Comparison of ENCODE assay signal across 31 cellular contexts in genomic region chr1:42757892-42758275, GRCh38. TPM values are rescaled to one million over a fixed set of nuclear protein-coding genes. Genes with fewer than 3 reads are reported as not detected.
"Had no signal": no experiment of that assay in that cellular context is flagged by ENCODE, and none has a peak within 500 bp of the region (broad histone marks: within the 10 kb centered on the region; RNA-seq: fewer than 3 reads in every experiment).

No MANE protein-coding gene starts in this region.

- H3K27me3 ChIP-seq: hepatocyte, right atrium auricular region, right lobe of liver, tibial nerve, vagina had no signal

- H3K9me3 Mint-ChIP-seq: naive thymus-derived CD4-positive, alpha-beta T cell; natural killer cell treated with Interleukin-12 subunit alpha and Interleukin-12 subunit beta and Interleukin-15 and Interleukin-18, amount 100 ng/mL, for 72 hours; neural crest cell; stimulated activated memory B cell treated with anti-CD40 and anti-IgM and Interleukin-4, amounts not matched to agents 10 μg/mL and 1 μg/mL and 100 μg/mL, for 72 hours; stimulated activated naive CD8-positive, alpha-beta T cell treated with anti-CD3 and anti-CD28 coated beads, Interleukin-15, amount 100 ng/mL, for 72 hours had no signal

- H3K4me3 Mint-ChIP-seq: naive thymus-derived CD4-positive, alpha-beta T cell; natural killer cell treated with Interleukin-12 subunit alpha and Interleukin-12 subunit beta and Interleukin-15 and Interleukin-18, amount 100 ng/mL, for 72 hours; neural crest cell; stimulated activated memory B cell treated with anti-CD40 and anti-IgM and Interleukin-4, amounts not matched to agents 10 μg/mL and 1 μg/mL and 100 μg/mL, for 72 hours; stimulated activated naive CD8-positive, alpha-beta T cell treated with anti-CD3 and anti-CD28 coated beads, Interleukin-15, amount 100 ng/mL, for 72 hours; type B pancreatic cell had no signal

- ATAC-seq: naive thymus-derived CD4-positive, alpha-beta T cell; natural killer cell treated with Interleukin-12 subunit alpha and Interleukin-12 subunit beta and Interleukin-15 and Interleukin-18, amount 100 ng/mL, for 72 hours; psoas muscle; right lobe of liver; stimulated activated memory B cell treated with anti-CD40 and anti-IgM and Interleukin-4, amounts not matched to agents 10 μg/mL and 1 μg/mL and 100 μg/mL, for 72 hours; stimulated activated naive CD8-positive, alpha-beta T cell treated with anti-CD3 and anti-CD28 coated beads, Interleukin-15, amount 100 ng/mL, for 72 hours had no signal

- DNase-seq: islet precursor cell; left ventricle myocardium inferior; midbrain; naive thymus-derived CD4-positive, alpha-beta T cell; nucleus accumbens; psoas muscle; right lobe of liver; stimulated activated CD4-positive, alpha-beta T cell treated with anti-CD3 and anti-CD28 coated beads, Interleukin-1b, Interleukin-23, amount 100 ng/mL, for 48 hours; stimulated activated CD4-positive, alpha-beta T cell treated with anti-CD3 and anti-CD28 coated beads, Interleukin-2, amount 100 ng/mL, for 48 hours; stimulated activated CD4-positive, alpha-beta T cell treated with anti-CD3 and anti-CD28 coated beads, Interleukin-4, amount 100 ng/mL, for 4 hours; stimulated activated CD8-positive, alpha-beta memory T cell treated with anti-CD3 and anti-CD28 coated beads, Interleukin-4, amount 100 ng/mL, for 48 hours; stimulated activated naive CD4-positive, alpha-beta T cell treated with Interleukin-2 at 50 U/mL for 16 hours; stimulated activated naive CD8-positive, alpha-beta T cell treated with anti-CD3 and anti-CD28 coated beads, Interleukin-15, amount 100 ng/mL, for 72 hours; substantia nigra had no signal

- H3K27ac Mint-ChIP-seq: stimulated activated memory B cell treated with anti-CD40 and anti-IgM and Interleukin-4, amounts not matched to agents 10 μg/mL and 1 μg/mL and 100 μg/mL, for 72 hours; stimulated activated naive CD8-positive, alpha-beta T cell treated with anti-CD3 and anti-CD28 coated beads, Interleukin-15, amount 100 ng/mL, for 72 hours; type B pancreatic cell had no signal

- H3K27me3 Mint-ChIP-seq: naive thymus-derived CD4-positive, alpha-beta T cell; natural killer cell treated with Interleukin-12 subunit alpha and Interleukin-12 subunit beta and Interleukin-15 and Interleukin-18, amount 100 ng/mL, for 72 hours; stimulated activated memory B cell treated with anti-CD40 and anti-IgM and Interleukin-4, amounts not matched to agents 10 μg/mL and 1 μg/mL and 100 μg/mL, for 72 hours; stimulated activated naive CD8-positive, alpha-beta T cell treated with anti-CD3 and anti-CD28 coated beads, Interleukin-15, amount 100 ng/mL, for 72 hours; type B pancreatic cell had no signal

- H3K4me3 ChIP-seq: hepatocyte, left ventricle myocardium inferior, lung, mucosa of descending colon, psoas muscle, right atrium auricular region, right lobe of liver, smooth muscle cell, tibial nerve, vagina had no signal

RNA-seq across cellular contexts. Expression of gene CLDN19, which starts 17.8 kb away (rescaled TPM):
- total RNA-seq: left ventricle myocardium inferior; mesenteric fat pad; myocyte; naive thymus-derived CD4-positive, alpha-beta T cell; natural killer cell treated with Interleukin-12 subunit alpha and Interleukin-12 subunit beta and Interleukin-15 and Interleukin-18, amount 100 ng/mL, for 72 hours; osteoblast; posterior vena cava; psoas muscle; temporal lobe; ureter; vagina had no signal

RNA-seq across cellular contexts. Expression of gene TMEM269, which starts 26.9 kb away (rescaled TPM):
- total RNA-seq: left ventricle myocardium inferior, mesenteric fat pad, mucosa of descending colon, posterior vena cava, right atrium auricular region, vagina had no signal
